ENCODE assay signal across 8 cellular contexts in the genomic region with DNA sequence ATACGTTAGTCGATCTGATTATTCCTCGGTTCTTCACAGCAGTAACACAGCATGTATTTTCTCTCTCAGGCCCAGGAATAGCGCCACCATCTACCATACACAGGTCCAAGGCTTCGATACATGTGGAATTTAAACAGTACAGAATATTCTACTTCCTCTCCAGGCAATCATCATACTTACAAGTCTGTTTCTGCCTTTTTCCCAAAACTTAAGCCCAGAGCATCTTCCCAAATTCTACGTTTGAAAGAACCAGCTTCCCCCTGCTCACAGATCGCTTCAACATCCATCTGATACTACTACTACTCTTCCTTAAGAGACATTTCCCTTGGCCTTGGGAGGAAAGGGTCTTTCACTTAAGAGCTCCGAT. TPM values are rescaled to one million over a fixed set of nuclear protein-coding genes. Genes with fewer than 3 reads are reported as not detected.
DNase-seq lines count a peak whose midpoint lies in the region; TF ChIP-seq lines count a peak whose summit lies in the region.

No MANE protein-coding gene starts in this region.

- H3K4me3 ChIP-seq in HUES6 (ENCODE audit: low read depth, low read length): peak overlapping the region; percentile 95

- H3K4me1 Mint-ChIP-seq in dendritic cell treated with granulocyte-macrophage colony-stimulating factor and Interleukin-4, amounts not matched to agents 40 ng/mL and 50 ng/mL, for 4 days (ENCODE audit: low read depth): peaks cover 37% of the 10 kb centered on the region
- peaks cover 19% of the 10 kb centered on the region for H3K4me1 Mint-ChIP-seq in type B pancreatic cell (ENCODE audit: unreplicated experiment)

- peaks cover 8% of the 10 kb centered on the region; the same call in 1 of the 2 replicates for H3K27me3 ChIP-seq in HUES6 (ENCODE audit: control insufficient read depth, insufficient read depth, low read length)

- no peaks in the 10 kb centered on the region for H3K36me3 ChIP-seq in HUES6 (ENCODE audit: control insufficient read depth, insufficient read depth, low read length)

- H3K9me3 Mint-ChIP-seq in dendritic cell treated with granulocyte-macrophage colony-stimulating factor and Interleukin-4, amounts not matched to agents 40 ng/mL and 50 ng/mL, for 4 days: no peaks in the 10 kb centered on the region
- peaks cover 7% of the 10 kb centered on the region for H3K9me3 Mint-ChIP-seq in type B pancreatic cell

- peak overlapping the region; percentile 86 for H3K27ac Mint-ChIP-seq in dendritic cell treated with granulocyte-macrophage colony-stimulating factor and Interleukin-4, amounts not matched to agents 40 ng/mL and 50 ng/mL, for 4 days
- H3K27ac Mint-ChIP-seq in type B pancreatic cell: peak overlapping the region; percentile 87

- H3K4me3 Mint-ChIP-seq in dendritic cell treated with granulocyte-macrophage colony-stimulating factor and Interleukin-4, amounts not matched to agents 40 ng/mL and 50 ng/mL, for 4 days: peak overlapping the region; percentile 85
- peak overlapping the region; percentile 93 for H3K4me3 Mint-ChIP-seq in type B pancreatic cell

- DNase-seq in DMS 273 (lab: John Stamatoyannopoulos, UW; ENCODE audit: unreplicated experiment) (peak; percentile 67), RKO (ENCODE audit: low spot score) (peak; percentile 61), lung microvascular endothelial cell (ENCODE audit: low read depth in 2 of 2) (peak; percentile 36 to 52), type B pancreatic cell (ENCODE audit: extremely low spot score, unreplicated experiment) (no peak), HK-2 (ENCODE audit: unreplicated experiment) (no peak)
- no peak for DNase-seq in activated CD4-positive, CD25-positive, alpha-beta regulatory T cell treated with anti-CD3 and anti-CD28 coated beads, Interleukin-2, amount 50 U/mL, for 72 hours

- intact Hi-C loops in dendritic cell treated with granulocyte-macrophage colony-stimulating factor and Interleukin-4, amounts not matched to agents 40 ng/mL and 50 ng/mL, for 4 days (cut with micrococcal nuclease): loop anchor here (2.0 to 10.0 kb wide), 5 partner anchors 143 to 557 kb away; a partner anchor contains a TSS

- peaks cover 14% of the 10 kb centered on the region for H3K36me3 Mint-ChIP-seq in dendritic cell treated with granulocyte-macrophage colony-stimulating factor and Interleukin-4, amounts not matched to agents 40 ng/mL and 50 ng/mL, for 4 days (ENCODE audit: low read depth)
- peaks cover 6% of the 10 kb centered on the region for H3K36me3 Mint-ChIP-seq in type B pancreatic cell

- H3K4me1 ChIP-seq in HUES6 (ENCODE audit: control insufficient read depth, insufficient read depth, low read length): peaks cover 11% of the 10 kb centered on the region

- H3K27me3 Mint-ChIP-seq in dendritic cell treated with granulocyte-macrophage colony-stimulating factor and Interleukin-4, amounts not matched to agents 40 ng/mL and 50 ng/mL, for 4 days: peaks cover 9% of the 10 kb centered on the region
- H3K27me3 Mint-ChIP-seq in type B pancreatic cell: no peaks in the 10 kb centered on the region

- peak; percentile 41 for TF ChIP-seq CTCF in type B pancreatic cell (conservative IDR thresholded peaks at IDR 0.05)

- H3K9ac ChIP-seq in HUES6 (ENCODE audit: low read length): peak overlapping the region; percentile 73

- no peak overlapping the region; the same call in 1 of the 2 replicates for H3K27ac ChIP-seq in HUES6 (ENCODE audit: low read depth, low read length)

- no peaks in the 10 kb centered on the region for H3K9me3 ChIP-seq in HUES6 (ENCODE audit: control insufficient read depth, insufficient read depth, low read depth, low read length)

RNA-seq across cellular contexts. Expression of a gene that starts 0.6 kb away (rescaled TPM):
- 2.2 and 2.6 TPM in 2 replicates for total RNA-seq in lung microvascular endothelial cell
- 6.3 and 17.2 TPM in 2 replicates for total RNA-seq in type B pancreatic cell (ENCODE audit: low replicate concordance)

RNA-seq across cellular contexts. Expression of a gene that starts 1.0 kb away (rescaled TPM):
- total RNA-seq in lung microvascular endothelial cell (0.44 and 0.79 TPM in 2 replicates), type B pancreatic cell (ENCODE audit: low replicate concordance) (1.6 and 6.1 TPM in 2 replicates)

Comparison
In these comparisons a context has a peak if more than half of its experiments do, and no peak if none do; other contexts are left out.
1. DNase-seq: peak in DMS 273 (single experiment), RKO (single experiment) and lung microvascular endothelial cell (2 of 2); none in type B pancreatic cell (single experiment), HK-2 (single experiment) and activated CD4-positive, CD25-positive, alpha-beta regulatory T cell treated with anti-CD3 and anti-CD28 coated beads, Interleukin-2, amount 50 U/mL, for 72 hours (single experiment).